Comparison of ENCODE assay signal across 19 cellular contexts in genomic region chr1:36107394-36107793, GRCh38. TPM values are rescaled to one million over a fixed set of nuclear protein-coding genes. Genes with fewer than 3 reads are reported as not detected.
DNase-seq lines count a peak whose midpoint lies in the region; ATAC-seq and TF ChIP-seq lines count a peak whose summit lies in the region.
"Had no signal": no experiment of that assay in that cellular context is flagged by ENCODE, and none has a peak within 500 bp of the region (broad histone marks: within the 10 kb centered on the region; RNA-seq: fewer than 3 reads in every experiment).

No MANE protein-coding gene starts in this region.

- H3K9me3 ChIP-seq in naive thymus-derived CD4-positive, alpha-beta T cell (ENCODE audit: control insufficient read depth in 2 of 3, low read length in 3 of 3), result no peaks in the 10 kb centered on the region
- H3K9me3 ChIP-seq in vagina, result no peaks in the 10 kb centered on the region
- H3K9me3 ChIP-seq: MG63 had no signal

- H3K4me3 ChIP-seq in naive thymus-derived CD4-positive, alpha-beta T cell (ENCODE audit: low read length), result no peak overlapping the region
- H3K4me3 ChIP-seq in vagina, result no peak overlapping the region
- H3K4me3 ChIP-seq: MG63 had no signal

- TF ChIP-seq POLR2A in vagina (IDR thresholded peaks at IDR 0.05), result no peak

- ATAC-seq in naive thymus-derived CD4-positive, alpha-beta T cell, result no peak
- no peak for ATAC-seq in HG03159 (IDR thresholded peaks at IDR 0.05; ENCODE audit: unreplicated experiment)

- no peaks in the 10 kb centered on the region for H3K36me3 ChIP-seq in naive thymus-derived CD4-positive, alpha-beta T cell (ENCODE audit: control insufficient read depth in 2 of 3, insufficient read depth in 3 of 3, low read length in 3 of 3)
- no peaks in the 10 kb centered on the region for H3K36me3 ChIP-seq in vagina
- H3K36me3 ChIP-seq: MG63 had no signal

- no peaks in the 10 kb centered on the region for H3K9me3 Mint-ChIP-seq in activated T-cell treated with anti-CD3 and anti-CD28 coated beads, Interleukin-2, amount 50 U/mL, for 24 hours
- H3K9me3 Mint-ChIP-seq in chondrocyte (ENCODE audit: low read depth), result no peaks in the 10 kb centered on the region
- H3K9me3 Mint-ChIP-seq in naive thymus-derived CD4-positive, alpha-beta T cell, result peaks cover 0 to under 1% (median 0%) of the 10 kb centered on the region in 11 donors
- H3K9me3 Mint-ChIP-seq: HFFc6 had no signal

- H3K27me3 Mint-ChIP-seq in activated T-cell treated with anti-CD3 and anti-CD28 coated beads, Interleukin-2, amount 50 U/mL, for 24 hours, result no peaks in the 10 kb centered on the region
- H3K27me3 Mint-ChIP-seq in chondrocyte (ENCODE audit: low read depth), result no peaks in the 10 kb centered on the region
- no peaks in the 10 kb centered on the region for H3K27me3 Mint-ChIP-seq in naive thymus-derived CD4-positive, alpha-beta T cell

- intact Hi-C loops in naive thymus-derived CD4-positive, alpha-beta T cell (cut with micrococcal nuclease), result no loop called here
- intact Hi-C loops in vagina (cut with DNase I), result no loop called here

- no peak overlapping the region for H3K27ac ChIP-seq in naive thymus-derived CD4-positive, alpha-beta T cell (ENCODE audit: low read depth, low read length)
- H3K27ac ChIP-seq in vagina, result peak overlapping the region; percentile 15
- H3K27ac ChIP-seq: C4-2B, RWPE1 had no signal

- H3K4me1 Mint-ChIP-seq in activated T-cell treated with anti-CD3 and anti-CD28 coated beads, Interleukin-2, amount 50 U/mL, for 24 hours (ENCODE audit: low read depth), result peaks cover 24% of the 10 kb centered on the region
- H3K4me1 Mint-ChIP-seq in chondrocyte (ENCODE audit: low read depth), result peaks cover 39% of the 10 kb centered on the region
- peaks cover 21 to 37% (median 30%) of the 10 kb centered on the region in 7 donors for H3K4me1 Mint-ChIP-seq in naive thymus-derived CD4-positive, alpha-beta T cell

- POLR2A ChIA-PET in naive thymus-derived CD4-positive, alpha-beta T cell (lab: Charles Lee), result interaction anchor here (1.0 kb wide), 1 partner anchor 26 kb away, joined by 4 read pairs; no protein-coding TSS in a partner anchor

- peak overlapping the region; percentile 47 for H3K27ac Mint-ChIP-seq in activated T-cell treated with anti-CD3 and anti-CD28 coated beads, Interleukin-2, amount 50 U/mL, for 24 hours
- H3K27ac Mint-ChIP-seq in chondrocyte (ENCODE audit: unreplicated experiment), result no peak overlapping the region
- H3K27ac Mint-ChIP-seq in naive thymus-derived CD4-positive, alpha-beta T cell, result peak overlapping the region in 6 of 9 donors; percentile 25 to 95 (median 76)

- peaks cover 0 to 15% of the 10 kb centered on the region in 2 donors for H3K4me1 ChIP-seq in naive thymus-derived CD4-positive, alpha-beta T cell (ENCODE audit: control insufficient read depth in 2 of 2, insufficient read depth in 2 of 2, low read length in 2 of 2)
- H3K4me1 ChIP-seq in vagina, result peaks cover 17% of the 10 kb centered on the region

- H3K4me3 Mint-ChIP-seq in activated T-cell treated with anti-CD3 and anti-CD28 coated beads, Interleukin-2, amount 50 U/mL, for 24 hours, result no peak overlapping the region
- H3K4me3 Mint-ChIP-seq in chondrocyte (ENCODE audit: unreplicated experiment), result no peak overlapping the region
- H3K4me3 Mint-ChIP-seq in naive thymus-derived CD4-positive, alpha-beta T cell, result no peak overlapping the region
- H3K4me3 Mint-ChIP-seq: HFFc6 had no signal

- TF ChIP-seq CTCF in chondrocyte (IDR thresholded peaks at IDR 0.05) (no peak), vagina (IDR thresholded peaks at IDR 0.05) (no peak)

- CTCF ChIA-PET in naive thymus-derived CD4-positive, alpha-beta T cell (lab: Charles Lee), result interaction anchor here (0.6 to 3.4 kb wide), 3 partner anchors 26 to 81 kb away, joined by 3 to 20 read pairs (median 5); no protein-coding TSS in a partner anchor

- no peak for DNase-seq in activated T-cell treated with anti-CD3 and anti-CD28 coated beads, Interleukin-2, amount 50 U/mL, for 24 hours
- DNase-seq in activated T-cell treated with anti-CD3 and anti-CD28 coated beads, Interleukin-2, amount 50 U/mL, for 48 hours, result no peak
- DNase-seq in chondrocyte (ENCODE audit: low spot score) (peak; percentile 75), vagina (ENCODE audit: extremely low spot score in 2 of 2) (no peak), NCI-H2196 treated with DMSO at 0.1 percent for 48 hours (lab: John Stamatoyannopoulos, UW; ENCODE audit: unreplicated experiment) (no peak), kidney tubule cell (ENCODE audit: low spot score) (no peak)
- no peak for DNase-seq in naive thymus-derived CD4-positive, alpha-beta T cell
- DNase-seq: GOT3, HFFc6, MG63, NCI-H1105, NCI-H1694 treated with DMSO at 0.1 percent for 48 hours, NCI-H2107, NCI-H526 treated with DMSO at 0.1 percent for 48 hours had no signal

- no peaks in the 10 kb centered on the region for H3K36me3 Mint-ChIP-seq in activated T-cell treated with anti-CD3 and anti-CD28 coated beads, Interleukin-2, amount 50 U/mL, for 24 hours (ENCODE audit: low read depth)
- no peaks in the 10 kb centered on the region for H3K36me3 Mint-ChIP-seq in chondrocyte (ENCODE audit: low read depth)
- no peaks in the 10 kb centered on the region for H3K36me3 Mint-ChIP-seq in naive thymus-derived CD4-positive, alpha-beta T cell

- no peaks in the 10 kb centered on the region for H3K27me3 ChIP-seq in naive thymus-derived CD4-positive, alpha-beta T cell (ENCODE audit: control insufficient read depth in 2 of 2, insufficient read depth in 2 of 2, low read length in 2 of 2)
- H3K27me3 ChIP-seq in vagina, result no peaks in the 10 kb centered on the region
- H3K27me3 ChIP-seq: MG63 had no signal

RNA-seq across cellular contexts. Expression of gene COL8A2, which starts 17.6 kb away (rescaled TPM):
- total RNA-seq in chondrocyte (10.8 to 18.1 TPM (median 17.4 TPM) in 3 replicates), vagina (6.4 TPM)
- 1 to 10 TPM in 1 of 5 experiments, under 1 TPM in 3, not detected in 1; 0.05 to 2.5 (median 0.20) TPM for total RNA-seq in naive thymus-derived CD4-positive, alpha-beta T cell
- polyA plus RNA-seq in naive thymus-derived CD4-positive, alpha-beta T cell, result not detected
- total RNA-seq: HT-29 had no signal

RNA-seq across cellular contexts. Expression of gene ADPRS, which starts 18.7 kb away (rescaled TPM):
- total RNA-seq in chondrocyte (24.0 to 26.9 TPM (median 26.8 TPM) in 3 replicates), vagina (32.2 TPM)
- 10 to 100 TPM; 18.0 to 30.2 (median 24.2) TPM for total RNA-seq in naive thymus-derived CD4-positive, alpha-beta T cell
- 10 to 100 TPM; 18.3 to 35.4 TPM for polyA plus RNA-seq in naive thymus-derived CD4-positive, alpha-beta T cell

RNA-seq across cellular contexts. Expression of gene TEKT2, which starts 23.5 kb away (rescaled TPM):
- total RNA-seq in chondrocyte (0.17 TPM in 1 of 3 replicates, not detected in the others), vagina (not detected)
- under 1 TPM in 2 of 5 experiments, not detected in 3; 0.71 to 0.93 TPM for total RNA-seq in naive thymus-derived CD4-positive, alpha-beta T cell
- not detected for polyA plus RNA-seq in naive thymus-derived CD4-positive, alpha-beta T cell
- total RNA-seq: A172, HFFc6, HT-29 had no signal

RNA-seq across cellular contexts. Expression of gene TRAPPC3, which starts 41.9 kb away (rescaled TPM):
- 67.7 to 74.5 TPM (median 69.7 TPM) in 3 replicates for total RNA-seq in chondrocyte
- 10 to 100 TPM; 32.1 to 60.5 (median 47.2) TPM for total RNA-seq in naive thymus-derived CD4-positive, alpha-beta T cell
- 100 to 1,000 TPM in 1 of 2 donors, 10 to 100 TPM in 1; 98.6 to 110 TPM for polyA plus RNA-seq in naive thymus-derived CD4-positive, alpha-beta T cell
- total RNA-seq in vagina, result 52.1 TPM

RNA-seq across cellular contexts. Expression of gene MAP7D1, which starts 48.6 kb away (rescaled TPM):
- total RNA-seq in chondrocyte, result 159 to 177 TPM (median 173 TPM) in 3 replicates
- 100 to 1,000 TPM; 156 to 257 (median 235) TPM for total RNA-seq in naive thymus-derived CD4-positive, alpha-beta T cell
- 10 to 100 TPM; 15.2 to 55.0 TPM for polyA plus RNA-seq in naive thymus-derived CD4-positive, alpha-beta T cell
- 93.8 TPM for total RNA-seq in vagina
